ENCODE assay signal across 28 cellular contexts in the genomic region with DNA sequence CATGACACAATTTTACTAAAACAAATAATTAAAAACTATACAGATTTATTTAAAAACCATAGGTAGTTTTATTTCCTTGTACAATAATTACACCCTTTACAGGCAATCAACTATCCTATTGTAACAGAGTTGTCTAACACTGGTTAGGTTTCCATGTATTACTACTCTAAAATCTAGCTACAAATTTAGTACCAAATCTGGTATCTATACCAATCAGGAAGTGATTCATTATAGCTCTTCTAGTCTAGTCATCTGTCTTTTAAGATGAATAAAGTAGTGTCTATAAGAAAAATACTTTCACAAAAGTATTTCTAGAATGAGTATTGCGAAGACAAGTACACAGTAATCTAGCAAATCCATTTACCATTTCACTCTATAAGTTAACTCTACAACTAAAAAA. TPM values are rescaled to one million over a fixed set of nuclear protein-coding genes. Genes with fewer than 3 reads are reported as not detected.
A peak's percentile ranks its signal among the peaks of the same experiment; 100 is the strongest.
DNase-seq lines count a peak whose midpoint lies in the region; ATAC-seq, FAIRE-seq and TF ChIP-seq lines count a peak whose summit lies in the region.
"Had no signal": no experiment of that assay in that cellular context is flagged by ENCODE, and none has a peak within 500 bp of the region (broad histone marks: within the 10 kb centered on the region; RNA-seq: fewer than 3 reads in every experiment).

No MANE protein-coding gene starts in this region.

- H3K9me3 Mint-ChIP-seq in activated T-cell treated with anti-CD3 and anti-CD28 coated beads, Interleukin-2, amount 50 U/mL, for 4 hours, result no peaks in the 10 kb centered on the region
- H3K9me3 Mint-ChIP-seq: IgD-negative memory B cell, memory B cell, neural crest cell, WTC11 had no signal

- peaks cover 51% of the 10 kb centered on the region for H3K4me1 Mint-ChIP-seq in activated T-cell treated with anti-CD3 and anti-CD28 coated beads, Interleukin-2, amount 50 U/mL, for 4 hours (ENCODE audit: low read depth)

- H3K9me3 ChIP-seq in pancreas (no peaks in the 10 kb centered on the region), WERI-Rb-1 (ENCODE audit: severe bottlenecking) (no peaks in the 10 kb centered on the region)
- H3K9me3 ChIP-seq: BLaER1, heart left ventricle, spleen had no signal

- no peak overlapping the region for H3K4me3 Mint-ChIP-seq in activated T-cell treated with anti-CD3 and anti-CD28 coated beads, Interleukin-2, amount 50 U/mL, for 4 hours
- H3K4me3 Mint-ChIP-seq: IgD-negative memory B cell, memory B cell, neural crest cell, WTC11 had no signal

- intact Hi-C loops in pancreas (cut with DNase I), result no loop called here

- no peaks in the 10 kb centered on the region for H3K27me3 Mint-ChIP-seq in activated T-cell treated with anti-CD3 and anti-CD28 coated beads, Interleukin-2, amount 50 U/mL, for 4 hours (ENCODE audit: low read depth)
- H3K27me3 Mint-ChIP-seq: IgD-negative memory B cell, memory B cell had no signal

- H3K4me3 ChIP-seq in pancreas, result no peak overlapping the region
- H3K4me3 ChIP-seq in WERI-Rb-1 (ENCODE audit: low read depth, low read length), result no peak overlapping the region
- H3K4me3 ChIP-seq: BLaER1, coronary artery, heart left ventricle, spleen had no signal

- WGBS in pancreas, 2 donors, result 100% methylated on average over 1 of the region's 1 CpG

- H3K4me1 ChIP-seq in pancreas, result peaks cover 7 to 18% (median 10%) of the 10 kb centered on the region in 3 donors
- H3K4me1 ChIP-seq: BLaER1 had no signal

- peak; percentile 20 for FAIRE-seq in pancreas (lab: Jason Lieb, UNC)
- FAIRE-seq: H54 had no signal

- H3K27ac ChIP-seq in pancreas (no peak overlapping the region), WERI-Rb-1 (no peak overlapping the region)
- H3K27ac ChIP-seq: BLaER1, coronary artery, heart left ventricle, spleen had no signal

- peaks cover 0 to 22% (median 0%) of the 10 kb centered on the region in 3 donors for H3K36me3 ChIP-seq in pancreas
- H3K36me3 ChIP-seq in WERI-Rb-1, result peaks cover 47% of the 10 kb centered on the region

- no peak for TF ChIP-seq CTCF in pancreas (IDR thresholded peaks at IDR 0.05)
- TF ChIP-seq CTCF in WERI-Rb-1 (IDR thresholded peaks at IDR 0.05; ENCODE audit: low read depth, low read length), result no peak

- peaks cover 36% of the 10 kb centered on the region for H3K36me3 Mint-ChIP-seq in activated T-cell treated with anti-CD3 and anti-CD28 coated beads, Interleukin-2, amount 50 U/mL, for 4 hours (ENCODE audit: insufficient read depth)

- H3K27me3 ChIP-seq in pancreas (no peaks in the 10 kb centered on the region), WERI-Rb-1 (ENCODE audit: insufficient read depth, low read depth, severe bottlenecking) (no peaks in the 10 kb centered on the region)
- H3K27me3 ChIP-seq: BLaER1, heart left ventricle, spleen had no signal

- no peak for DNase-seq in activated T-cell treated with anti-CD3 and anti-CD28 coated beads, Interleukin-2, amount 50 U/mL, for 4 hours
- DNase-seq in activated T-cell treated with anti-CD3 and anti-CD28 coated beads for 4 hours (no peak), HT1080 (ENCODE audit: low read depth) (peak; percentile 24), pancreas (no peak), SHP77 treated with DMSO at 0.1 percent for 48 hours (lab: John Stamatoyannopoulos, UW) (no peak), WERI-Rb-1 (no peak)
- DNase-seq: activated CD4-positive, alpha-beta T cell treated with anti-CD3 and anti-CD28 coated beads, Interleukin-2, amount 50 U/mL, for 48 hours; amygdala; DMS153; effector memory CD4-positive, alpha-beta T cell; heart left ventricle; left cardiac atrium; NCI-H2081; NCI-H226; NCI-H69; posterior cingulate gyrus; right cardiac atrium; spleen; trophoblast cell had no signal

- peak; percentile 96 to 98 for ATAC-seq in activated T-cell treated with anti-CD3 and anti-CD28 coated beads, Interleukin-2, amount 50 U/mL, for 4 hours
- ATAC-seq in GM18519 (IDR thresholded peaks at IDR 0.05; ENCODE audit: low FRiP score, unreplicated experiment), result peak; percentile 57
- no peak for ATAC-seq in pancreas
- ATAC-seq in HG02973 (IDR thresholded peaks at IDR 0.05; ENCODE audit: unreplicated experiment), result no peak
- ATAC-seq: heart left ventricle, left cardiac atrium, right cardiac atrium, WTC11 had no signal

RNA-seq across cellular contexts. Expression of gene ZNF800, which starts 16.9 kb away (rescaled TPM):
- 10 to 100 TPM; 37.2 to 41.4 (median 40.4) TPM for total RNA-seq in activated T-cell treated with anti-CD3 and anti-CD28 coated beads, Interleukin-2, amount 50 U/mL, for 4 hours
- total RNA-seq in HT1080 (2014; rRNA removed; shearing (Covaris generic)), result 12.8 and 24.9 TPM in 2 replicates
- 17.4 and 24.2 TPM in 2 replicates for polyA plus RNA-seq in HT1080 (2015; cell fraction: cytosol; rRNA removed)
- polyA plus RNA-seq in HT1080 (2015; cell fraction: nucleus; rRNA removed), result 43.7 and 48.6 TPM in 2 replicates
- 10 to 100 TPM; 12.4 to 19.7 (median 14.1) TPM for total RNA-seq in pancreas
- 1 to 10 TPM; 6.0 to 8.3 TPM for polyA plus RNA-seq in pancreas

Comparison
In these comparisons a context has a peak if more than half of its experiments do, and no peak if none do; other contexts are left out.
1. ATAC-seq: peak in activated T-cell treated with anti-CD3 and anti-CD28 coated beads, Interleukin-2, amount 50 U/mL, for 4 hours (2 of 2) and GM18519 (single experiment); none in pancreas (0 of 4) and HG02973 (single experiment).